Comparison of ENCODE assay signal across 10 cellular contexts in genomic region chr4:159191989-159192388, GRCh38.
DNase-seq lines count a peak whose midpoint lies in the region; ATAC-seq and TF ChIP-seq lines count a peak whose summit lies in the region.
"Had no signal": no experiment of that assay in that cellular context is flagged by ENCODE, and none has a peak within 500 bp of the region (broad histone marks: within the 10 kb centered on the region; RNA-seq: fewer than 3 reads in every experiment).

No MANE protein-coding gene starts in this region.

- no peaks in the 10 kb centered on the region for H3K9me3 Mint-ChIP-seq in activated T-helper 2 cell treated with anti-CD3 and anti-CD28 coated beads, Interferon-gamma antibody, Interleukin-2, Interleukin-4, amounts not matched to agents 10 μg/mL and 5 μg/mL and 100 μg/mL, durations not matched to agents 14 hours and 24 hours and 36 hours

- no peaks in the 10 kb centered on the region for H3K4me1 Mint-ChIP-seq in activated T-helper 2 cell treated with anti-CD3 and anti-CD28 coated beads, Interferon-gamma antibody, Interleukin-2, Interleukin-4, amounts not matched to agents 10 μg/mL and 5 μg/mL and 100 μg/mL, durations not matched to agents 14 hours and 24 hours and 36 hours (ENCODE audit: low read depth)

- H3K9ac ChIP-seq in adipocyte (ENCODE audit: low read length): no peak overlapping the region

- intact Hi-C loops in left lung (cut with DNase I): no loop called here
- intact Hi-C loops in activated T-helper 2 cell treated with anti-CD3 and anti-CD28 coated beads, Interferon-gamma antibody, Interleukin-2, Interleukin-4, amounts not matched to agents 10 μg/mL and 5 μg/mL and 100 μg/mL, durations not matched to agents 14 hours and 24 hours and 36 hours (cut with micrococcal nuclease): no loop called here

- H3K27me3 ChIP-seq in adipocyte (replicated peaks; ENCODE audit: control insufficient read depth, insufficient read depth, low read length) (no peaks in the 10 kb centered on the region), left lung (no peaks in the 10 kb centered on the region)
- H3K27me3 ChIP-seq: colonic mucosa, SJSA1 had no signal

- H3K9me3 ChIP-seq in adipocyte (ENCODE audit: control insufficient read depth, low read length) (no peaks in the 10 kb centered on the region), left lung (no peaks in the 10 kb centered on the region)
- H3K9me3 ChIP-seq: colonic mucosa, SJSA1 had no signal

- H3K4me1 ChIP-seq in adipocyte (ENCODE audit: control insufficient read depth, insufficient read depth, low read length): peaks cover 19% of the 10 kb centered on the region
- no peaks in the 10 kb centered on the region for H3K4me1 ChIP-seq in left lung
- H3K4me1 ChIP-seq: colonic mucosa had no signal

- peak; percentile 18 for DNase-seq in COR-L47 (lab: John Stamatoyannopoulos, UW)
- DNase-seq in HS-27A (ENCODE audit: low read depth): peak; percentile 64
- peak; percentile 61 for DNase-seq in adipocyte (ENCODE audit: low read depth)
- DNase-seq in left lung: no peak
- no peak for DNase-seq in activated T-helper 2 cell treated with anti-CD3 and anti-CD28 coated beads, Interferon-gamma antibody, Interleukin-2, Interleukin-4, amounts not matched to agents 10 μg/mL and 5 μg/mL and 100 μg/mL, durations not matched to agents 14 hours and 24 hours and 36 hours (ENCODE audit: low spot score)
- no peak for DNase-seq in NCI-H1930 (lab: John Stamatoyannopoulos, UW)
- no peak for DNase-seq in activated CD8-positive, alpha-beta memory T cell treated with anti-CD3 and anti-CD28 coated beads for 24 hours
- DNase-seq: colonic mucosa had no signal

- no peak overlapping the region for H3K27ac Mint-ChIP-seq in activated T-helper 2 cell treated with anti-CD3 and anti-CD28 coated beads, Interferon-gamma antibody, Interleukin-2, Interleukin-4, amounts not matched to agents 10 μg/mL and 5 μg/mL and 100 μg/mL, durations not matched to agents 14 hours and 24 hours and 36 hours

- no peaks in the 10 kb centered on the region for H3K27me3 Mint-ChIP-seq in activated T-helper 2 cell treated with anti-CD3 and anti-CD28 coated beads, Interferon-gamma antibody, Interleukin-2, Interleukin-4, amounts not matched to agents 10 μg/mL and 5 μg/mL and 100 μg/mL, durations not matched to agents 14 hours and 24 hours and 36 hours (ENCODE audit: low read depth)

- ATAC-seq in left lung (peak; percentile 83), GM18858 (IDR thresholded peaks at IDR 0.05; ENCODE audit: unreplicated experiment) (no peak)

- H3K4me3 ChIP-seq in adipocyte (ENCODE audit: low read length) (no peak overlapping the region), left lung (no peak overlapping the region)
- H3K4me3 ChIP-seq: colonic mucosa, SJSA1 had no signal

- H3K27ac ChIP-seq in left lung: no peak overlapping the region
- H3K27ac ChIP-seq: colonic mucosa, SJSA1 had no signal

- no peaks in the 10 kb centered on the region for H3K36me3 ChIP-seq in adipocyte (ENCODE audit: control insufficient read depth, insufficient read depth, low read length, severe bottlenecking)
- H3K36me3 ChIP-seq in left lung: no peaks in the 10 kb centered on the region
- H3K36me3 ChIP-seq: colonic mucosa, SJSA1 had no signal

- peak; percentile 17 to 20 for TF ChIP-seq CTCF in left lung (IDR thresholded peaks at IDR 0.05)

- H3K4me3 Mint-ChIP-seq in activated T-helper 2 cell treated with anti-CD3 and anti-CD28 coated beads, Interferon-gamma antibody, Interleukin-2, Interleukin-4, amounts not matched to agents 10 μg/mL and 5 μg/mL and 100 μg/mL, durations not matched to agents 14 hours and 24 hours and 36 hours (ENCODE audit: low read depth): no peak overlapping the region

- H3K36me3 Mint-ChIP-seq in activated T-helper 2 cell treated with anti-CD3 and anti-CD28 coated beads, Interferon-gamma antibody, Interleukin-2, Interleukin-4, amounts not matched to agents 10 μg/mL and 5 μg/mL and 100 μg/mL, durations not matched to agents 14 hours and 24 hours and 36 hours (ENCODE audit: low read depth): no peaks in the 10 kb centered on the region

Comparison
In these comparisons a context has a peak if more than half of its experiments do, and no peak if none do; other contexts are left out.
1. DNase-seq: peak in COR-L47 (single experiment), HS-27A (single experiment) and adipocyte (single experiment); none in left lung (0 of 2), activated T-helper 2 cell treated with anti-CD3 and anti-CD28 coated beads, Interferon-gamma antibody, Interleukin-2, Interleukin-4, amounts not matched to agents 10 μg/mL and 5 μg/mL and 100 μg/mL, durations not matched to agents 14 hours and 24 hours and 36 hours (single experiment), NCI-H1930 (0 of 2) and activated CD8-positive, alpha-beta memory T cell treated with anti-CD3 and anti-CD28 coated beads for 24 hours (single experiment).